ENCODE assay signal across 1 cellular context in the genomic region with DNA sequence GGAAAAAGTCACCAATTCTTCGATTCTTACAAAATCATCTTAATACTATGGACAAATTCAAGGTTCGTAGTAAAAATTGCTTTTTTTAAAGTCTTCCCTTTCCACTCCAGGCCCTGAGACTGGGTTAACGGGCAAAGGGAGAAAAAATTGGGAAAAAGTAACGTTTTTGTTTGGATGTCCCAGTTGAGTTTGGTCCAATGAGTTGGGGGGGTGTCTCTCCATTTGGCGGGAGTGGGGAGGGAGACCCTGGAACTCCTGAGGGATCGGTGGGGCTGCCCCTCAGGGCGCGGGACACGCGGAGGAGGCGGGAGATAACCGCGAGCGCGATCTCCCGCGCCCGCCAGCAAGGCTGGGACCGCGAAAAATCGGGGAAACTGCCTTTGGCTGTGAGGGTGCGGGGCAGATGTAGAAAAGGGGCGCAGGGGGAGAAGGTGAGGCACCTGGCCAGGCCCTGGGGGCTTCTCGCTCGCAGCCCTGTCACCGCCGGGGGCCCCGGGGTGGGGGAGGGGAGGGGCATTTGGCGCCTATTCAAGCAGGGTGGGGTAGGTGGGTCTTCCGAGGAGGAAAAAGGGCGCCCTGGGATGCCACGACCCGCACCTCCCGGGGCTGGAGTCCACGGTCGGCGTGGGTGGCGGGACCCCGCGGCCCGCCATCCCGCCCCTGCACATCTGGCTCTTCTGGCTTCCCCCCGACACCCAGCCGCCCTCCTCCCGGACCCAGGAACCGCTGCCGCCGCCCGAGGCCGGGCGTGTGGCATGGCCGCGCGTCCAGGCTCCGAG.
TF ChIP-seq lines count a peak whose summit lies in the region.

No MANE protein-coding gene starts in this region.

TF ChIP-seq in GM12878, 131 proteins besides CTCF, POLR2A, EP300 and RAD21 (continued from another document):
- TF ChIP-seq STAT3 (IDR thresholded peaks at IDR 0.05; ENCODE audit: low read depth, low read length) (no peak), NR2C1 (IDR thresholded peaks at IDR 0.05) (no peak)
- TF ChIP-seq, protein P1, sequence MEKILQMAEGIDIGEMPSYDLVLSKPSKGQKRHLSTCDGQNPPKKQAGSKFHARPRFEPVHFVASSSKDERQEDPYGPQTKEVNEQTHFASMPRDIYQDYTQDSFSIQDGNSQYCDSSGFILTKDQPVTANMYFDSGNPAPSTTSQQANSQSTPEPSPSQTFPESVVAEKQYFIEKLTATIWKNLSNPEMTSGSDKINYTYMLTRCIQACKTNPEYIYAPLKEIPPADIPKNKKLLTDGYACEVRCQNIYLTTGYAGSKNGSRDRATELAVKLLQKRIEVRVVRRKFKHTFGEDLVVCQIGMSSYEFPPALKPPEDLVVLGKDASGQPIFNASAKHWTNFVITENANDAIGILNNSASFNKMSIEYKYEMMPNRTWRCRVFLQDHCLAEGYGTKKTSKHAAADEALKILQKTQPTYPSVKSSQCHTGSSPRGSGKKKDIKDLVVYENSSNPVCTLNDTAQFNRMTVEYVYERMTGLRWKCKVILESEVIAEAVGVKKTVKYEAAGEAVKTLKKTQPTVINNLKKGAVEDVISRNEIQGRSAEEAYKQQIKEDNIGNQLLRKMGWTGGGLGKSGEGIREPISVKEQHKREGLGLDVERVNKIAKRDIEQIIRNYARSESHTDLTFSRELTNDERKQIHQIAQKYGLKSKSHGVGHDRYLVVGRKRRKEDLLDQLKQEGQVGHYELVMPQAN (conservative IDR thresholded peaks at IDR 0.05): 0 out of 2 replicates have a peak, but pooled peaks have one; percentile 15
